8 cellular contexts compared by ENCODE assay signal in the genomic region with DNA sequence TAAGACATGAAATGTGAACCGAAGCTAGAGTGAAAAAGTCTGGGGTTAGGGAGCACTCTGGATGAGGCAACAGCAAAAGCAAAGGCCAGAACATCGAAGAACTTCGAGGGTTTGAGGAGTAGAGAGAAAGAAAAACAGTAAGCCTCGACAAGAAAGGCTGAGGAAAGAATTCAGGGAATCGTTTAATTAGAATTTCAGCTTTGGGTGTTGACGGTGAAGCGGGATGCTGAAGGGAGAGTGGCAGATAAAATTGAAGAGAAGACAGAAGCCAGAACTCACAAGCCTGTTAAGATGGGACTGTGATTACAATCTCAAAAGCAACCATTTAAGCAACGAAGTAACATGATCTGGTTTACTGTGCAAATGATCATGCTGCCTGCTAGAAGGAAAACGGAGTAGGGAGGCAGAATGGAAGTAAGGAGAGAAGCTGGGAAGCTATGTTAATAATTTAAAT. TPM values are rescaled to one million over a fixed set of nuclear protein-coding genes. Genes with fewer than 3 reads are reported as not detected.
DNase-seq lines count a peak whose midpoint lies in the region; ATAC-seq and TF ChIP-seq lines count a peak whose summit lies in the region.

No MANE protein-coding gene starts in this region.

- TF ChIP-seq CTCF in left ventricle myocardium inferior (IDR thresholded peaks at IDR 0.05; ENCODE audit: borderline replicate concordance) (no peak), adrenal gland (IDR thresholded peaks at IDR 0.05) (no peak)

- TF ChIP-seq POLR2A in adrenal gland (IDR thresholded peaks at IDR 0.05): no peak

- no peaks in the 10 kb centered on the region for H3K9me3 ChIP-seq in left ventricle myocardium inferior (replicated peaks)
- no peaks in the 10 kb centered on the region for H3K9me3 ChIP-seq in adrenal gland (replicated peaks in 1 of 3)

- H3K36me3 ChIP-seq in left ventricle myocardium inferior: no peaks in the 10 kb centered on the region
- H3K36me3 ChIP-seq in adrenal gland (replicated peaks in 1 of 2): no peaks in the 10 kb centered on the region
- no peaks in the 10 kb centered on the region for H3K36me3 ChIP-seq in urinary bladder (ENCODE audit: insufficient read depth)

- H3K4me1 ChIP-seq in left ventricle myocardium inferior (peaks cover 30% of the 10 kb centered on the region), adrenal gland (replicated peaks in 1 of 2) (peaks cover 4 to 12% of the 10 kb centered on the region in 2 donors), urinary bladder (ENCODE audit: insufficient read depth) (no peaks in the 10 kb centered on the region)

- DNase-seq in left ventricle myocardium inferior (no peak), left cardiac atrium (no peak), adrenal gland (no peak), T-helper 1 cell (no peak), NCI-H187 (lab: John Stamatoyannopoulos, UW) (no peak)

- intact Hi-C loops in left ventricle myocardium inferior (cut with micrococcal nuclease) (no loop called here), left cardiac atrium (cut with DNase I) (no loop called here), adrenal gland (cut with DNase I) (loop anchor here in 1 of 2 donors (10.0 kb wide), 1 partner anchor 175 kb away; no protein-coding TSS in a partner anchor)

- peak overlapping the region; percentile 76 for H3K4me3 ChIP-seq in left ventricle myocardium inferior
- peak overlapping the region in 1 of 4 donors; percentile 73 for H3K4me3 ChIP-seq in adrenal gland
- no peak overlapping the region for H3K4me3 ChIP-seq in urinary bladder (ENCODE audit: low read depth, low read length)

- H3K27me3 ChIP-seq in left ventricle myocardium inferior (ENCODE audit: low read depth) (no peaks in the 10 kb centered on the region), adrenal gland (no peaks in the 10 kb centered on the region), layer of hippocampus (ENCODE audit: control insufficient read depth, insufficient read depth, low read length) (no peaks in the 10 kb centered on the region)

- H3K27ac ChIP-seq in left ventricle myocardium inferior (replicated peaks) (peak overlapping the region; percentile 98), adrenal gland (peak overlapping the region in 3 of 5 donors; percentile 71 to 96 (median 90)), layer of hippocampus (ENCODE audit: low read depth, low read length) (peak overlapping the region; percentile 27), urinary bladder (ENCODE audit: low read depth) (peak overlapping the region; percentile 28)

- ATAC-seq in left cardiac atrium (no peak), GM18858 (IDR thresholded peaks at IDR 0.05; ENCODE audit: unreplicated experiment) (no peak)

- WGBS in adrenal gland, 4 donors: 44 to 54% (median 50%) methylated on average over 9 of the region's 9 CpGs
- 18% methylated on average over 9 of the region's 9 CpGs for WGBS in urinary bladder

RNA-seq across cellular contexts. Expression of gene TRDMT1, which starts 2.1 kb away (rescaled TPM):
- total RNA-seq in left ventricle myocardium inferior (4.0 TPM), left cardiac atrium (1 to 10 TPM; 4.8 to 5.0 TPM), adrenal gland (10 to 100 TPM in 1 of 8 donors, 1 to 10 TPM in 7; 1.7 to 10.5 (median 5.5) TPM), urinary bladder (31.5 TPM)
- polyA plus RNA-seq in adrenal gland (1 to 10 TPM; 1.3 to 3.7 (median 2.2) TPM), urinary bladder (3.0 TPM)

RNA-seq across cellular contexts. Expression of gene VIM, which starts 28.7 kb away (rescaled TPM):
- total RNA-seq in left ventricle myocardium inferior (375 TPM), left cardiac atrium (1,000 to 10,000 TPM in 1 of 2 donors, 100 to 1,000 TPM in 1; 934 to 1,097 TPM), adrenal gland (1,000 to 10,000 TPM in 4 of 8 donors, 100 to 1,000 TPM in 4; 374 to 1,377 (median 956) TPM), urinary bladder (1,379 TPM)
- polyA plus RNA-seq in adrenal gland (100 to 1,000 TPM; 322 to 882 (median 377) TPM), urinary bladder (1,825 TPM)

Comparison
In these comparisons a context has a peak if more than half of its experiments do, and no peak if none do; other contexts are left out.
1. H3K27ac ChIP-seq: peak in every context shown above with its lines; median percentile 98 in left ventricle myocardium inferior; 90 in adrenal gland; 28 in urinary bladder; 27 in layer of hippocampus.